Comparison of ENCODE assay signal across 8 cellular contexts in the genomic region with DNA sequence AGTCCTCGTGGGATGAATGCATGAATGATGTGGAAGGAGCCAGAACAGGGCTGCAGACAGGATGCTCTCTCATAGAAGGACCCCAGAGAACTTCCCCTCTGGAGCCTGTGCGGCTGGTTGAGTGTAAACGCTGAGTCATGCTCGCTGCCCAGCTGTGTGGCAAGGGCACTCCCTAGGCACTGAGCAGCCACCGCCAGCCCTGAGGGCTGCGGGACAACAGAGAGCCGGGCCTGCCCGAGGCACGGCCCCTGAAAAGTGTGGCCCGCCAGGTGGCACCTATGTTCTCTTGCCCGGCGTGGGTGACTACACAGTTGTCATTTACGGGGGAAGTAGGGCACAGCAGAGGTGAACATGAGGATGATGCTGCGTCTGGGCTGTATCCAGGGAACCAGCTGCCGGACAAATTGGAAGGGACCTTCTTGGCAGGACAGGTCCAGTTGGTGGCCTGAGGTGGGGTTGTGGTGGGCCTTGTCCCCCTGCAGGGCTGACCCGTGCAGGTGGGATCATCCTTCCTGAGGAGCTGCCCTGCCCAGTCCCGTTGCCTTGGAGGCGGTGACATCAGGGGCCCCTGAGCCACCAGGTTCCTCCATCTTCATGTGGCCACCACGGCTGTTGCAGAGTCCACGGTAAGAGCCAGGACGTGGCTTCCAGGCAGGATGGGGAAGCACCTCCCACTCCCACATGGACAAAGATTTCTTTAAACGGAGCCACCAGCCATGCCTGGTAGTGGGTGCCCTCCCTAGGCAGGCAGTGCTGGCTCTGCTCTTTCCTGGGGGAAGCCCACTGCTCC.
DNase-seq lines count a peak whose midpoint lies in the region; TF ChIP-seq lines count a peak whose summit lies in the region.

No MANE protein-coding gene starts in this region.

- no peak overlapping the region for H3K27ac ChIP-seq in mammary epithelial cell (ENCODE audit: insufficient read depth, low read depth, low read length)

- H3K9me3 Mint-ChIP-seq in HFFc6: no peaks in the 10 kb centered on the region

- CTCF ChIA-PET in mammary epithelial cell (lab: Charles Lee; ENCODE audit: low non-redundant PET): no interaction called here

- H3K36me3 ChIP-seq in mammary epithelial cell (ENCODE audit: insufficient read depth, low read length): no peaks in the 10 kb centered on the region

- intact Hi-C loops in posterior cingulate gyrus (cut with DNase I) (no loop called here), mammary epithelial cell (cut with micrococcal nuclease) (no loop called here)

- in situ Hi-C loops in mammary epithelial cell (cut with MboI; ENCODE audit: low sequenced_read_pairs in 2 of 2): no loop called here

- BruUV-seq in mammary epithelial cell (replicated peaks; lab: Mats Ljungman, UMichigan): no TSS peak

- no peaks in the 10 kb centered on the region for H3K36me3 Mint-ChIP-seq in HFFc6 (ENCODE audit: low read depth)

- H3K4me3 ChIP-seq in mammary epithelial cell (replicated peaks in 1 of 3; ENCODE audit: insufficient read depth in 1 of 3, low read depth in 2 of 3, low read length in 3 of 3): no peak overlapping the region

- H3K4me1 ChIP-seq in mammary epithelial cell (ENCODE audit: insufficient read depth, low read length): peaks cover 7% of the 10 kb centered on the region

- H3K4me2 ChIP-seq in mammary epithelial cell (ENCODE audit: insufficient read depth, low read depth, low read length): no peak overlapping the region

- H3K9ac ChIP-seq in mammary epithelial cell (ENCODE audit: insufficient read depth, low read length): no peak overlapping the region

- H4K20me1 ChIP-seq in mammary epithelial cell (ENCODE audit: insufficient read depth, low read length): no peaks in the 10 kb centered on the region

- H2AFZ ChIP-seq in mammary epithelial cell (ENCODE audit: low read depth, low read length): no peak overlapping the region

- peaks cover 9% of the 10 kb centered on the region for H3K4me1 Mint-ChIP-seq in HFFc6 (ENCODE audit: low read depth)

- H3K27me3 Mint-ChIP-seq in HFFc6 (ENCODE audit: insufficient read depth): peaks cover 28% of the 10 kb centered on the region

- H3K79me2 ChIP-seq in mammary epithelial cell (ENCODE audit: insufficient read depth, low read length): no peaks in the 10 kb centered on the region

- no peak for TF ChIP-seq CTCF in mammary epithelial cell (conservative IDR thresholded peaks at IDR 0.05 in 1 of 2, IDR thresholded peaks at IDR 0.05 in 1 of 2; ENCODE audit: extremely low read depth in 1 of 2, insufficient read depth in 1 of 2, low read depth in 1 of 2, low read length in 2 of 2)
- no peak for TF ChIP-seq CTCF in HFFc6 (IDR thresholded peaks at IDR 0.05)

- no peaks in the 10 kb centered on the region for H3K9me3 ChIP-seq in mammary epithelial cell (replicated peaks; ENCODE audit: insufficient read depth, low read length)

- dilution Hi-C loops in mammary epithelial cell (cut with HindIII; ENCODE audit: low sequenced_read_pairs): no loop called here

- DNase-seq in GF-D8 (lab: John Stamatoyannopoulos, UW) (peak; percentile 81), NCI-H345 treated with DMSO at 0.1 percent for 48 hours (lab: John Stamatoyannopoulos, UW; ENCODE audit: unreplicated experiment) (peak; percentile 34), dermis microvascular lymphatic vessel endothelial cell (ENCODE audit: low read depth in 2 of 2) (peak; percentile 22 to 78), posterior cingulate gyrus (peak in 8 of 10 donors; percentile 56 to 95 (median 71)), mammary epithelial cell (no peak), HFFc6 (no peak), GM19240 (ENCODE audit: insufficient read length, low spot score) (no peak)
- no peak for DNase-seq in stimulated activated CD4-positive, alpha-beta T cell treated with anti-CD3 and anti-CD28 coated beads, Interleukin-4, amount 100 ng/mL, for 4 hours

- H3K4me3 Mint-ChIP-seq in HFFc6: no peak overlapping the region

- peaks cover 6% of the 10 kb centered on the region for H3K27me3 ChIP-seq in mammary epithelial cell (ENCODE audit: insufficient read depth, low read length)

- WGBS in mammary epithelial cell (ENCODE audit: low coverage, missing lambda C conversion rate): 66% methylated on average over 20 of the region's 22 CpGs

- no peak overlapping the region for H3K27ac Mint-ChIP-seq in HFFc6

Comparison
In these comparisons a context has a peak if more than half of its experiments do, and no peak if none do; other contexts are left out.
1. DNase-seq: peak in GF-D8 (single experiment), NCI-H345 treated with DMSO at 0.1 percent for 48 hours (single experiment), dermis microvascular lymphatic vessel endothelial cell (2 of 2) and posterior cingulate gyrus (8 of 10); none in mammary epithelial cell (single experiment), stimulated activated CD4-positive, alpha-beta T cell treated with anti-CD3 and anti-CD28 coated beads, Interleukin-4, amount 100 ng/mL, for 4 hours (0 of 2), HFFc6 (single experiment) and GM19240 (single experiment).